ENCODE assay signal across 10 cellular contexts in genomic region chr1:237470712-237471310, GRCh38.
DNase-seq lines count a peak whose midpoint lies in the region; ATAC-seq lines count a peak whose summit lies in the region.
"Had no signal": no experiment of that assay in that cellular context is flagged by ENCODE, and none has a peak within 500 bp of the region (broad histone marks: within the 10 kb centered on the region; RNA-seq: fewer than 3 reads in every experiment).

No MANE protein-coding gene starts in this region.

- no peaks in the 10 kb centered on the region for H3K9me3 Mint-ChIP-seq in central memory CD8-positive, alpha-beta T cell

- no peaks in the 10 kb centered on the region for H3K27me3 Mint-ChIP-seq in central memory CD8-positive, alpha-beta T cell

- no peak overlapping the region for H3K4me3 Mint-ChIP-seq in central memory CD8-positive, alpha-beta T cell

- ATAC-seq in central memory CD8-positive, alpha-beta T cell (replicated peaks; ENCODE audit: extremely low read depth, poor library complexity, severe bottlenecking), result no peak
- ATAC-seq in GM19467 (IDR thresholded peaks at IDR 0.05; ENCODE audit: unreplicated experiment), result no peak
- ATAC-seq: GM12878 had no signal

- peaks cover 6% of the 10 kb centered on the region for H3K4me1 Mint-ChIP-seq in central memory CD8-positive, alpha-beta T cell

- no peaks in the 10 kb centered on the region for H3K36me3 Mint-ChIP-seq in central memory CD8-positive, alpha-beta T cell (ENCODE audit: insufficient read depth)

- peak overlapping the region; percentile 5 for H3K27ac Mint-ChIP-seq in central memory CD8-positive, alpha-beta T cell (ENCODE audit: low read depth)

- in situ Hi-C loops in ACHN (cut with HindIII; ENCODE audit: low pct_ligation_motif_present, low pct_unique_long_range_greater_than_20kb, low sequenced_read_pairs), result no loop called here

- DNase-seq in ACHN, result peak; percentile 44
- peak; percentile 30 for DNase-seq in HS-27A (ENCODE audit: low read depth)
- peak; percentile 1 for DNase-seq in NCI-H524 treated with DMSO at 0.1 percent for 48 hours (lab: John Stamatoyannopoulos, UW)
- no peak for DNase-seq in central memory CD8-positive, alpha-beta T cell (ENCODE audit: low spot score in 2 of 2)
- no peak for DNase-seq in cortex of kidney (lab: John Stamatoyannopoulos, UW)
- DNase-seq in HPDE6-E6E7 (ENCODE audit: extremely low spot score), result no peak
- DNase-seq in stimulated activated CD4-positive, alpha-beta T cell treated with anti-CD3 and anti-CD28 coated beads, Interleukin-1b, Interleukin-23, amount 100 ng/mL, for 48 hours, result no peak
- DNase-seq: islet precursor cell had no signal

Comparison
In these comparisons a context has a peak if more than half of its experiments do, and no peak if none do; other contexts are left out.
1. DNase-seq: peak in ACHN (single experiment), HS-27A (single experiment) and NCI-H524 treated with DMSO at 0.1 percent for 48 hours (single experiment); none in central memory CD8-positive, alpha-beta T cell (0 of 2), cortex of kidney (single experiment), HPDE6-E6E7 (single experiment) and stimulated activated CD4-positive, alpha-beta T cell treated with anti-CD3 and anti-CD28 coated beads, Interleukin-1b, Interleukin-23, amount 100 ng/mL, for 48 hours (single experiment).